Comparison of ENCODE assay signal across 9 cellular contexts in the genomic region with DNA sequence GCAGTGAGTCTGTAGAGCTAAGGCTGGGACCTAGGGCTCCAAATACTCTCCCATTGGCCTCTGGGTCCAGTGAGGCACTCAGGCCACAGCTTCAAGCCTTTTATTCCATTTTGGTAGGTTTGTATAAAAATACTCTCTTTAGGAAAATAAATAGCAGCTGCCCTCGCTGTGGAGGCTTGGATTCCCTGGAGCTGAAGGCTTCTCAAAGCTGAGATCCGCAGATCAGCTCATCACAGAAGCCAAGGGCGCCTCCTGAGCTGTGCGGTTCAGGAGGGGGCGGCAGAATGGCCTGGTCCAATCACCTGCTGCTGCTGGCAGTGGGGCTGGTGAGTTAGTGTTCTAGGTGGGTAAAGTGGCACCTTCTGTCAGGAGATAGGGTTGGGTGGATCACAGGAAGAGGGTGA. TPM values are rescaled to one million over a fixed set of nuclear protein-coding genes. Genes with fewer than 3 reads are reported as not detected.
A peak's percentile ranks its signal among the peaks of the same experiment; 100 is the strongest.
DNase-seq lines count a peak whose midpoint lies in the region; ATAC-seq, FAIRE-seq and TF ChIP-seq lines count a peak whose summit lies in the region.
"Not testable (repeated sequence)": the region's sequence is repeated elsewhere in the genome, so short reads cannot be mapped to it uniquely, and the experiment has no call there.
"Had no signal": no experiment of that assay in that cellular context is flagged by ENCODE, and none has a peak within 500 bp of the region (broad histone marks: within the 10 kb centered on the region; RNA-seq: fewer than 3 reads in every experiment).

No MANE protein-coding gene starts in this region.

- peak overlapping the region; percentile 82 to 96 (median 92) for H3K27ac Mint-ChIP-seq in CD4-positive, alpha-beta memory T cell
- H3K27ac Mint-ChIP-seq in T-helper 17 cell: peak overlapping the region; percentile 98
- H3K27ac Mint-ChIP-seq in activated naive CD8-positive, alpha-beta T cell treated with anti-CD3 and anti-CD28 coated beads for 36 hours: peak overlapping the region; percentile 86
- peak overlapping the region; percentile 62 to 95 (median 93) for H3K27ac Mint-ChIP-seq in immature natural killer cell

- not testable (repeated sequence) for H3K14ac ChIP-seq in H1 (ENCODE audit: insufficient read length); neuronal stem cell (ENCODE audit: low read length)

- H4K5ac ChIP-seq in H1 (ENCODE audit: insufficient read length, low read depth, low read length): not testable (repeated sequence)

- peak overlapping the region; percentile 65 to 87 (median 82) for H3K4me3 Mint-ChIP-seq in CD4-positive, alpha-beta memory T cell
- H3K4me3 Mint-ChIP-seq in T-helper 17 cell: peak overlapping the region; percentile 95
- peak overlapping the region; percentile 89 for H3K4me3 Mint-ChIP-seq in activated naive CD8-positive, alpha-beta T cell treated with anti-CD3 and anti-CD28 coated beads for 36 hours
- peak overlapping the region; percentile 82 to 87 (median 84) for H3K4me3 Mint-ChIP-seq in immature natural killer cell

- not testable (repeated sequence) for TF ChIP-seq EP300 in H1 (IDR thresholded peaks at IDR 0.05; ENCODE audit: borderline replicate concordance in 1 of 2, low read depth in 2 of 2, low read length in 2 of 2)

- H2AK5ac ChIP-seq in H1 (ENCODE audit: low read depth, low read length); neuronal stem cell (ENCODE audit: low read depth, low read length): not testable (repeated sequence)

- TF ChIP-seq POLR2A in H1 (IDR thresholded peaks at IDR 0.05; ENCODE audit: control extremely low read depth in 1 of 2, low read depth in 2 of 2, low read length in 2 of 2): not testable (repeated sequence)

- H2BK12ac ChIP-seq in H1 (ENCODE audit: low read depth, low read length): peak overlapping the region; percentile 50; the same call in 1 of the 2 replicates
- not testable (repeated sequence) for H2BK12ac ChIP-seq in neuronal stem cell (ENCODE audit: low read length)

- H3K4me2 ChIP-seq in H1 (ENCODE audit: insufficient read depth in 1 of 2, low read depth in 2 of 2, low read length in 2 of 2): peak overlapping the region; percentile 94 to 97
- H3K4me2 ChIP-seq in neuronal stem cell (ENCODE audit: insufficient read depth, low read length, poor library complexity, severe bottlenecking): peak overlapping the region; percentile 100

- H4K20me1 ChIP-seq in H1 (replicated peaks in 1 of 2; ENCODE audit: control insufficient read depth in 1 of 2, insufficient read depth in 2 of 2, low read length in 2 of 2): not testable (repeated sequence)

- not testable (repeated sequence) for H4K91ac ChIP-seq in H1 (replicated peaks; ENCODE audit: insufficient read length, low read length); neuronal stem cell (ENCODE audit: low read depth, low read length, poor library complexity)

- not testable (repeated sequence) for H3K9me3 ChIP-seq in CD4-positive, alpha-beta memory T cell (ENCODE audit: control insufficient read depth in 1 of 2, low read length in 2 of 2); HUES64 (ENCODE audit: insufficient read depth, low read depth, low read length); T-helper 17 cell (ENCODE audit: control insufficient read depth, low read length, poor library complexity, severe bottlenecking); H1 (ENCODE audit: insufficient read depth in 2 of 2, low read depth in 1 of 2, low read length in 1 of 2); neuronal stem cell (replicated peaks in 1 of 2; ENCODE audit: control insufficient read depth in 2 of 2, insufficient read depth in 1 of 2, low read depth in 1 of 2, low read length in 2 of 2); stomach smooth muscle (ENCODE audit: control insufficient read depth in 2 of 2, low read length in 2 of 2)

- H3K18ac ChIP-seq in H1 (ENCODE audit: extremely low read depth, low read length); neuronal stem cell (ENCODE audit: low read length): not testable (repeated sequence)

- not testable (repeated sequence) for H2BK15ac ChIP-seq in H1 (ENCODE audit: low read length); neuronal stem cell (ENCODE audit: low read length)

- WGBS in HUES64: 86% methylated on average over 5 of the region's 5 CpGs
- 82% methylated on average over 5 of the region's 5 CpGs; no CpG with 5 or more reads in 1 of the 2 experiments for WGBS in H1 (ENCODE audit: extremely low coverage in 1 of 2, insufficient coverage in 1 of 2, insufficient read length in 1 of 2, insufficient replicate concordance in 2 of 2, low coverage in 1 of 2, low lambda C conversion rate in 2 of 2, missing lambda C conversion rate in 1 of 2), 2 experiments
- no CpG with 5 or more reads among the region's 5 CpGs for WGBS in neuronal stem cell (ENCODE audit: extremely low coverage in 2 of 2, insufficient read length in 2 of 2, insufficient replicate concordance in 1 of 2), 2 donors

- POLR2A ChIA-PET in CD4-positive, alpha-beta memory T cell (lab: Charles Lee; ENCODE audit: partially characterized antibody): interaction anchor here (0.7 to 17.4 kb wide), 7 partner anchors 9 to 97 kb away, joined by 3 to 435 read pairs (median 97); a partner anchor contains a TSS
- POLR2A ChIA-PET in H1 (lab: Charles Lee; ENCODE audit: partially characterized antibody): interaction anchor here (1.1 to 39.7 kb wide), 7 partner anchors 8 to 85 kb away, joined by 3 to 1071 read pairs (median 11); a partner anchor contains a TSS

- not testable (repeated sequence) for H3K27me3 Mint-ChIP-seq in CD4-positive, alpha-beta memory T cell; T-helper 17 cell; activated naive CD8-positive, alpha-beta T cell treated with anti-CD3 and anti-CD28 coated beads for 36 hours
- H3K27me3 Mint-ChIP-seq in immature natural killer cell (ENCODE audit: low read depth in 3 of 3): peaks cover 7 to 21% (median 10%) of the 10 kb centered on the region in 3 donors

- H3K27me3 ChIP-seq in CD4-positive, alpha-beta memory T cell (ENCODE audit: insufficient read depth, low read length); stomach smooth muscle (ENCODE audit: control insufficient read depth in 1 of 2, insufficient read depth in 2 of 2, low read length in 2 of 2): not testable (repeated sequence)
- H3K27me3 ChIP-seq in HUES64 (ENCODE audit: insufficient read depth, low read length) (peaks cover 14% of the 10 kb centered on the region), H1 (replicated peaks in 1 of 4; ENCODE audit: control insufficient read depth in 3 of 4, extremely low read depth in 1 of 4, insufficient read depth in 3 of 4, low read length in 3 of 4) (peaks cover 0 to 14% (median 8%) of the 10 kb centered on the region in 4 experiments; a peak in 6 of 7 replicates), neuronal stem cell (ENCODE audit: control insufficient read depth in 3 of 3, insufficient read depth in 3 of 3, low read depth in 1 of 3, low read length in 3 of 3) (peaks cover 0 to 15% (median 0%) of the 10 kb centered on the region in 3 experiments)

- not testable (repeated sequence) for H3K79me2 ChIP-seq in H1 (ENCODE audit: control insufficient read depth in 1 of 2, insufficient read depth in 2 of 2, low read length in 2 of 2)

- H4K8ac ChIP-seq in H1 (ENCODE audit: extremely low read depth, insufficient read depth, low read length); neuronal stem cell (ENCODE audit: low read depth, low read length): not testable (repeated sequence)

- not testable (repeated sequence) for H3K79me1 ChIP-seq in H1 (ENCODE audit: low read depth, low read length); neuronal stem cell (ENCODE audit: low read depth, low read length)

- not testable (repeated sequence) for H3K9me3 Mint-ChIP-seq in CD4-positive, alpha-beta memory T cell; activated naive CD8-positive, alpha-beta T cell treated with anti-CD3 and anti-CD28 coated beads for 36 hours; immature natural killer cell

- peaks cover 25% of the 10 kb centered on the region for H3K23me2 ChIP-seq in H1 (ENCODE audit: low read depth, low read length)

- not testable (repeated sequence) for ATAC-seq in T-helper 17 cell

- H3K9ac ChIP-seq in HUES64 (ENCODE audit: low read depth, low read length); neuronal stem cell (ENCODE audit: low read depth, low read length, poor library complexity): not testable (repeated sequence)
- H3K9ac ChIP-seq in H1 (replicated peaks in 1 of 4; ENCODE audit: extremely low read depth in 1 of 4, low read depth in 3 of 4, low read length in 3 of 4): peak overlapping the region in 1 of 4 experiments; percentile 54; a peak in 1 of 7 replicates
- H3K9ac ChIP-seq in stomach smooth muscle (ENCODE audit: low read length in 2 of 2): peak overlapping the region; percentile 75 to 80

- peaks cover 0 to 15% of the 10 kb centered on the region in 2 donors for H3K36me3 Mint-ChIP-seq in CD4-positive, alpha-beta memory T cell
- not testable (repeated sequence) for H3K36me3 Mint-ChIP-seq in T-helper 17 cell (ENCODE audit: low read depth); immature natural killer cell
- H3K36me3 Mint-ChIP-seq in activated naive CD8-positive, alpha-beta T cell treated with anti-CD3 and anti-CD28 coated beads for 36 hours: peaks cover 43% of the 10 kb centered on the region

- not testable (repeated sequence) for H2AFZ ChIP-seq in H1 (ENCODE audit: low read length)
- H2AFZ ChIP-seq in neuronal stem cell (ENCODE audit: low read length): peak overlapping the region; percentile 90

- not testable (repeated sequence) for TF ChIP-seq CTCF in H1 (IDR thresholded peaks at IDR 0.05; ENCODE audit: control extremely low read depth in 1 of 3, insufficient read depth in 1 of 3, low read depth in 1 of 3, low read length in 3 of 3)

- not testable (repeated sequence) for TF ChIP-seq RAD21 in H1 (IDR thresholded peaks at IDR 0.05 in 1 of 2, conservative IDR thresholded peaks at IDR 0.05 in 1 of 2; ENCODE audit: low read depth in 2 of 2, low read length in 2 of 2)

- not testable (repeated sequence) for H2BK5ac ChIP-seq in H1 (ENCODE audit: low read depth, low read length); neuronal stem cell (ENCODE audit: low read length)

- H3K4me1 ChIP-seq in CD4-positive, alpha-beta memory T cell (ENCODE audit: insufficient read depth, low read length): peaks cover 62% of the 10 kb centered on the region
- H3K4me1 ChIP-seq in HUES64 (ENCODE audit: insufficient read depth, low read length) (peaks cover 13% of the 10 kb centered on the region), H1 (replicated peaks in 1 of 4; ENCODE audit: control insufficient read depth in 3 of 4, insufficient read depth in 4 of 4, low read length in 3 of 4) (peaks cover 0 to 30% (median 12%) of the 10 kb centered on the region in 4 experiments; a peak in 5 of 7 replicates), neuronal stem cell (ENCODE audit: control insufficient read depth in 2 of 2, insufficient read depth in 1 of 2, low read depth in 1 of 2, low read length in 2 of 2) (peaks cover 24% of the 10 kb centered on the region in 2 donors), stomach smooth muscle (ENCODE audit: control insufficient read depth, insufficient read depth, low read length) (peaks cover 61% of the 10 kb centered on the region)

- peak in 1 of 5 donors; percentile 66 for DNase-seq in CD4-positive, alpha-beta memory T cell
- DNase-seq in T-helper 17 cell; H1 (ENCODE audit: low read depth in 1 of 2, low spot score in 2 of 2); immature natural killer cell; neuronal stem cell (ENCODE audit: low spot score): not testable (repeated sequence)
- DNase-seq in activated naive CD8-positive, alpha-beta T cell treated with anti-CD3 and anti-CD28 coated beads for 36 hours: peak; percentile 52

- not testable (repeated sequence) for FAIRE-seq in H1 (lab: Jason Lieb, UNC)

- not testable (repeated sequence) for H3K4ac ChIP-seq in H1 (replicated peaks; ENCODE audit: insufficient read length, low read depth, low read length); neuronal stem cell (ENCODE audit: low read length)

- not testable (repeated sequence) for H3K23ac ChIP-seq in H1 (ENCODE audit: insufficient read length)
- peak overlapping the region; percentile 10 for H3K23ac ChIP-seq in neuronal stem cell (ENCODE audit: low read depth, low read length, poor library complexity)

- not testable (repeated sequence) for H2BK20ac ChIP-seq in H1 (ENCODE audit: low read length)

- peak overlapping the region; percentile 86 for H3K27ac ChIP-seq in CD4-positive, alpha-beta memory T cell (ENCODE audit: low read depth, low read length)
- H3K27ac ChIP-seq in HUES64 (ENCODE audit: low read depth, low read length); H1 (ENCODE audit: low read depth, low read length); neuronal stem cell (replicated peaks; ENCODE audit: low read length): not testable (repeated sequence)
- peak overlapping the region; percentile 99 for H3K27ac ChIP-seq in stomach smooth muscle (ENCODE audit: low read length)

- CTCF ChIA-PET in CD4-positive, alpha-beta memory T cell (lab: Charles Lee; ENCODE audit: partially characterized antibody): interaction anchor here (0.9 to 15.3 kb wide), 6 partner anchors 7 to 130 kb away, joined by 4 to 281 read pairs (median 86); a partner anchor contains a TSS
- CTCF ChIA-PET in H1 (lab: Charles Lee; ENCODE audit: partially characterized antibody): interaction anchor here (0.6 to 19.6 kb wide), 19 partner anchors 8 to 536 kb away, joined by 3 to 283 read pairs (median 7); a partner anchor contains a TSS

- not testable (repeated sequence) for H3K36me3 ChIP-seq in CD4-positive, alpha-beta memory T cell (ENCODE audit: insufficient read depth, low read length); HUES64 (ENCODE audit: insufficient read depth, low read length); H1 (ENCODE audit: control insufficient read depth in 2 of 4, insufficient read depth in 4 of 4, low read length in 3 of 4); neuronal stem cell (replicated peaks in 1 of 2; ENCODE audit: control insufficient read depth in 2 of 2, insufficient read depth in 2 of 2, low read length in 2 of 2); stomach smooth muscle (ENCODE audit: control insufficient read depth in 2 of 2, insufficient read depth in 2 of 2, low read length in 2 of 2)

- H3K4me3 ChIP-seq in CD4-positive, alpha-beta memory T cell (ENCODE audit: low read length in 2 of 2): peak overlapping the region; percentile 47 to 69
- peak overlapping the region; percentile 88 for H3K4me3 ChIP-seq in HUES64 (ENCODE audit: low read length)
- peak overlapping the region; percentile 74 to 82 (median 78); a peak in 5 of 8 replicates for H3K4me3 ChIP-seq in H1 (ENCODE audit: extremely low read depth in 1 of 4, insufficient read depth in 2 of 4, low read depth in 3 of 4, low read length in 4 of 4)
- H3K4me3 ChIP-seq in neuronal stem cell (ENCODE audit: low read length in 2 of 2): peak overlapping the region; percentile 57 to 86
- peak overlapping the region; percentile 73 to 93 for H3K4me3 ChIP-seq in stomach smooth muscle (ENCODE audit: low read length in 2 of 2)

- H3K4me1 Mint-ChIP-seq in CD4-positive, alpha-beta memory T cell: peaks cover 35 to 79% (median 48%) of the 10 kb centered on the region in 4 donors
- H3K4me1 Mint-ChIP-seq in T-helper 17 cell (peaks cover 45% of the 10 kb centered on the region), immature natural killer cell (peaks cover 70 to 76% of the 10 kb centered on the region in 2 donors)
- peaks cover 64% of the 10 kb centered on the region for H3K4me1 Mint-ChIP-seq in activated naive CD8-positive, alpha-beta T cell treated with anti-CD3 and anti-CD28 coated beads for 36 hours

- H2BK120ac ChIP-seq in H1 (replicated peaks; ENCODE audit: low read depth, low read length); neuronal stem cell (ENCODE audit: low read depth, low read length): not testable (repeated sequence)

- intact Hi-C loops in CD4-positive, alpha-beta memory T cell (cut with micrococcal nuclease): not testable (repeated sequence)

- H3K56ac ChIP-seq in H1 (replicated peaks; ENCODE audit: insufficient read length, low read depth, low read length): not testable (repeated sequence)

RNA-seq across cellular contexts. Expression of a gene that starts 1.7 kb away (rescaled TPM):
- total RNA-seq in CD4-positive, alpha-beta memory T cell: 10 to 100 TPM; 22.9 to 24.9 TPM
- polyA plus RNA-seq in CD4-positive, alpha-beta memory T cell: 10 to 100 TPM; 60.0 to 68.3 TPM
- polyA plus RNA-seq in HUES64 (2013, experiment 1 of 2): 22.0 TPM
- 24.9 TPM for polyA plus RNA-seq in HUES64 (2013, experiment 2 of 2)
- 10 to 100 TPM; 27.4 to 28.0 TPM for total RNA-seq in T-helper 17 cell
- 10 to 100 TPM; 78.5 to 81.3 TPM for total RNA-seq in activated naive CD8-positive, alpha-beta T cell treated with anti-CD3 and anti-CD28 coated beads for 36 hours
- total RNA-seq in H1 (2021; fragmentation: NEBNext Ultra II Directional; extraction: Animal tissue kit (Norgen Biotek cat#: 25700)): 30.8 and 33.3 TPM in 2 replicates
- polyA plus RNA-seq in H1 (2011; rRNA removed): 19.8 and 40.6 TPM in 2 replicates
- polyA plus RNA-seq in H1 (2011; cell fraction: cytosol; rRNA removed): 33.5 TPM
- polyA plus RNA-seq in H1 (2011; cell fraction: nucleus; rRNA removed): 25.8 TPM
- polyA plus RNA-seq in H1 (2012, experiment 1 of 2): 14.8 to 26.4 TPM (median 24.8 TPM) in 4 replicates
- 19.6 TPM for polyA plus RNA-seq in H1 (2012, experiment 2 of 2)
- polyA plus RNA-seq in H1 (2013, experiment 1 of 2): 16.6 TPM
- polyA plus RNA-seq in H1 (2013, experiment 2 of 2): 16.3 TPM
- polyA minus RNA-seq in H1 (2011; rRNA and poly(A)+ RNA removed): 0.29 and 0.76 TPM in 2 replicates
- polyA minus RNA-seq in H1 (2011; cell fraction: cytosol; rRNA and poly(A)+ RNA removed): 19.7 TPM
- polyA minus RNA-seq in H1 (2011; cell fraction: nucleus; rRNA and poly(A)+ RNA removed): 14.3 TPM
- polyA plus RNA-seq in immature natural killer cell: 100 to 1,000 TPM in 2 of 3 donors, 10 to 100 TPM in 1; 62.9 to 159 (median 142) TPM
- polyA plus RNA-seq in neuronal stem cell (2013, experiment 1 of 2): 10.5 TPM
- 9.7 TPM for polyA plus RNA-seq in neuronal stem cell (2013, experiment 2 of 2)

RNA-seq across cellular contexts. Expression of a gene that starts 3.9 kb away (rescaled TPM):
- 10 to 100 TPM; 39.9 to 42.1 TPM for total RNA-seq in CD4-positive, alpha-beta memory T cell
- 10 to 100 TPM; 79.3 to 99.0 TPM for polyA plus RNA-seq in CD4-positive, alpha-beta memory T cell
- 65.3 TPM for polyA plus RNA-seq in HUES64 (2013, experiment 1 of 2)
- polyA plus RNA-seq in HUES64 (2013, experiment 2 of 2): 60.1 TPM
- 10 to 100 TPM; 27.7 to 30.4 TPM for total RNA-seq in T-helper 17 cell
- total RNA-seq in activated naive CD8-positive, alpha-beta T cell treated with anti-CD3 and anti-CD28 coated beads for 36 hours: 100 to 1,000 TPM; 113 to 114 TPM
- 74.3 and 79.9 TPM in 2 replicates for total RNA-seq in H1 (2021; fragmentation: NEBNext Ultra II Directional; extraction: Animal tissue kit (Norgen Biotek cat#: 25700))
- polyA plus RNA-seq in H1 (2011; rRNA removed) (173 and 184 TPM in 2 replicates), immature natural killer cell (100 to 1,000 TPM; 120 to 145 (median 141) TPM)
- polyA plus RNA-seq in H1 (2011; cell fraction: cytosol; rRNA removed): 127 TPM
- 233 TPM for polyA plus RNA-seq in H1 (2011; cell fraction: nucleus; rRNA removed)
- polyA plus RNA-seq in H1 (2012, experiment 1 of 2): 82.7 to 114 TPM (median 111 TPM) in 4 replicates
- polyA plus RNA-seq in H1 (2012, experiment 2 of 2): 151 TPM
- polyA plus RNA-seq in H1 (2013, experiment 1 of 2): 79.7 TPM
- 83.5 TPM for polyA plus RNA-seq in H1 (2013, experiment 2 of 2)
- polyA minus RNA-seq in H1 (2011; rRNA and poly(A)+ RNA removed): 87.2 and 105 TPM in 2 replicates
- 89.1 TPM for polyA minus RNA-seq in H1 (2011; cell fraction: cytosol; rRNA and poly(A)+ RNA removed)
- polyA minus RNA-seq in H1 (2011; cell fraction: nucleus; rRNA and poly(A)+ RNA removed): 101 TPM
- 53.9 TPM for polyA plus RNA-seq in neuronal stem cell (2013, experiment 1 of 2)
- polyA plus RNA-seq in neuronal stem cell (2013, experiment 2 of 2): 51.6 TPM

RNA-seq across cellular contexts. Expression of a gene that starts 8.0 kb away (rescaled TPM):
- total RNA-seq in CD4-positive, alpha-beta memory T cell: under 1 TPM; 0.39 to 0.79 TPM
- under 1 TPM in 1 of 2 donors, not detected in 1; 0.81 TPM for polyA plus RNA-seq in CD4-positive, alpha-beta memory T cell
- polyA plus RNA-seq in HUES64 (2013, experiment 1 of 2): 15.0 TPM
- polyA plus RNA-seq in HUES64 (2013, experiment 2 of 2): 12.0 TPM
- total RNA-seq in T-helper 17 cell: 1 to 10 TPM; 3.7 to 8.5 TPM
- 10 to 100 TPM; 15.8 to 16.0 TPM for total RNA-seq in activated naive CD8-positive, alpha-beta T cell treated with anti-CD3 and anti-CD28 coated beads for 36 hours
- 6.3 and 7.5 TPM in 2 replicates for total RNA-seq in H1 (2021; fragmentation: NEBNext Ultra II Directional; extraction: Animal tissue kit (Norgen Biotek cat#: 25700))
- polyA plus RNA-seq in H1 (2011; rRNA removed) (7.2 and 11.6 TPM in 2 replicates), immature natural killer cell (under 1 TPM; 0.13 to 0.30 (median 0.17) TPM)
- 2.7 TPM for polyA plus RNA-seq in H1 (2011; cell fraction: cytosol; rRNA removed)
- polyA plus RNA-seq in H1 (2011; cell fraction: nucleus; rRNA removed): 5.9 TPM
- polyA plus RNA-seq in H1 (2012, experiment 1 of 2): 11.9 to 15.6 TPM (median 13.5 TPM) in 4 replicates
- 15.1 TPM for polyA plus RNA-seq in H1 (2012, experiment 2 of 2)
- 9.5 TPM for polyA plus RNA-seq in H1 (2013, experiment 1 of 2)
- polyA plus RNA-seq in H1 (2013, experiment 2 of 2): 9.6 TPM
- polyA minus RNA-seq in H1 (2011; rRNA and poly(A)+ RNA removed): 2.1 and 3.9 TPM in 2 replicates
- polyA minus RNA-seq in H1 (2011; cell fraction: cytosol; rRNA and poly(A)+ RNA removed): 5.4 TPM
- 7.3 TPM for polyA minus RNA-seq in H1 (2011; cell fraction: nucleus; rRNA and poly(A)+ RNA removed)
- polyA plus RNA-seq in neuronal stem cell (2013, experiment 1 of 2): 2.0 TPM
- polyA plus RNA-seq in neuronal stem cell (2013, experiment 2 of 2): 1.7 TPM

RNA-seq across cellular contexts. Expression of a gene that starts 12.5 kb away (rescaled TPM):
- 10 to 100 TPM; 30.1 to 30.4 TPM for total RNA-seq in CD4-positive, alpha-beta memory T cell
- 100 to 1,000 TPM in 1 of 2 donors, 10 to 100 TPM in 1; 80.9 to 107 TPM for polyA plus RNA-seq in CD4-positive, alpha-beta memory T cell
- polyA plus RNA-seq in HUES64 (2013, experiment 1 of 2): not detected
- polyA plus RNA-seq in HUES64 (2013, experiment 2 of 2): not detected
- 10 to 100 TPM; 19.7 to 52.7 TPM for total RNA-seq in T-helper 17 cell
- 10 to 100 TPM; 39.3 to 41.5 TPM for total RNA-seq in activated naive CD8-positive, alpha-beta T cell treated with anti-CD3 and anti-CD28 coated beads for 36 hours
- total RNA-seq in H1 (2021; fragmentation: NEBNext Ultra II Directional; extraction: Animal tissue kit (Norgen Biotek cat#: 25700)): not detected in 2 replicates
- not detected in 2 replicates for polyA plus RNA-seq in H1 (2011; rRNA removed)
- not detected for polyA plus RNA-seq in H1 (2011; cell fraction: cytosol; rRNA removed)
- not detected for polyA plus RNA-seq in H1 (2011; cell fraction: nucleus; rRNA removed)
- polyA plus RNA-seq in H1 (2012, experiment 1 of 2): not detected in 4 replicates
- not detected for polyA plus RNA-seq in H1 (2012, experiment 2 of 2)
- polyA plus RNA-seq in H1 (2013, experiment 1 of 2): not detected
- polyA plus RNA-seq in H1 (2013, experiment 2 of 2): not detected
- not detected in 2 replicates for polyA minus RNA-seq in H1 (2011; rRNA and poly(A)+ RNA removed)
- polyA minus RNA-seq in H1 (2011; cell fraction: cytosol; rRNA and poly(A)+ RNA removed): not detected
- not detected for polyA minus RNA-seq in H1 (2011; cell fraction: nucleus; rRNA and poly(A)+ RNA removed)
- polyA plus RNA-seq in immature natural killer cell: 1,000 to 10,000 TPM; 2,066 to 3,052 (median 2,928) TPM
- not detected for polyA plus RNA-seq in neuronal stem cell (2013, experiment 1 of 2)
- not detected for polyA plus RNA-seq in neuronal stem cell (2013, experiment 2 of 2)
- total RNA-seq: renal cortical epithelial cell had no signal

RNA-seq across cellular contexts. Expression of a gene that starts 19.5 kb away (rescaled TPM):
- 1 to 10 TPM; 6.0 to 8.3 TPM for total RNA-seq in CD4-positive, alpha-beta memory T cell
- under 1 TPM; 0.40 to 0.55 TPM for polyA plus RNA-seq in CD4-positive, alpha-beta memory T cell
- polyA plus RNA-seq in HUES64 (2013, experiment 1 of 2): 12.4 TPM
- polyA plus RNA-seq in HUES64 (2013, experiment 2 of 2): 15.3 TPM
- total RNA-seq in T-helper 17 cell: 1 to 10 TPM; 5.1 to 8.0 TPM
- 1 to 10 TPM; 8.5 to 8.9 TPM for total RNA-seq in activated naive CD8-positive, alpha-beta T cell treated with anti-CD3 and anti-CD28 coated beads for 36 hours
- 8.8 and 9.7 TPM in 2 replicates for total RNA-seq in H1 (2021; fragmentation: NEBNext Ultra II Directional; extraction: Animal tissue kit (Norgen Biotek cat#: 25700))
- 17.2 and 24.2 TPM in 2 replicates for polyA plus RNA-seq in H1 (2011; rRNA removed)
- 16.2 TPM for polyA plus RNA-seq in H1 (2011; cell fraction: cytosol; rRNA removed)
- 54.9 TPM for polyA plus RNA-seq in H1 (2011; cell fraction: nucleus; rRNA removed)
- polyA plus RNA-seq in H1 (2012, experiment 1 of 2): 6.4 to 12.6 TPM (median 9.4 TPM) in 4 replicates
- polyA plus RNA-seq in H1 (2012, experiment 2 of 2): 8.4 TPM
- 14.8 TPM for polyA plus RNA-seq in H1 (2013, experiment 1 of 2)
- 14.3 TPM for polyA plus RNA-seq in H1 (2013, experiment 2 of 2)
- 5.3 and 6.1 TPM in 2 replicates for polyA minus RNA-seq in H1 (2011; rRNA and poly(A)+ RNA removed)
- 5.7 TPM for polyA minus RNA-seq in H1 (2011; cell fraction: cytosol; rRNA and poly(A)+ RNA removed)
- 17.4 TPM for polyA minus RNA-seq in H1 (2011; cell fraction: nucleus; rRNA and poly(A)+ RNA removed)
- 1 to 10 TPM; 1.6 to 6.3 (median 3.6) TPM for polyA plus RNA-seq in immature natural killer cell
- polyA plus RNA-seq in neuronal stem cell (2013, experiment 1 of 2): 44.5 TPM
- 44.0 TPM for polyA plus RNA-seq in neuronal stem cell (2013, experiment 2 of 2)
